1 cellular context compared by ENCODE assay signal in the genomic region with DNA sequence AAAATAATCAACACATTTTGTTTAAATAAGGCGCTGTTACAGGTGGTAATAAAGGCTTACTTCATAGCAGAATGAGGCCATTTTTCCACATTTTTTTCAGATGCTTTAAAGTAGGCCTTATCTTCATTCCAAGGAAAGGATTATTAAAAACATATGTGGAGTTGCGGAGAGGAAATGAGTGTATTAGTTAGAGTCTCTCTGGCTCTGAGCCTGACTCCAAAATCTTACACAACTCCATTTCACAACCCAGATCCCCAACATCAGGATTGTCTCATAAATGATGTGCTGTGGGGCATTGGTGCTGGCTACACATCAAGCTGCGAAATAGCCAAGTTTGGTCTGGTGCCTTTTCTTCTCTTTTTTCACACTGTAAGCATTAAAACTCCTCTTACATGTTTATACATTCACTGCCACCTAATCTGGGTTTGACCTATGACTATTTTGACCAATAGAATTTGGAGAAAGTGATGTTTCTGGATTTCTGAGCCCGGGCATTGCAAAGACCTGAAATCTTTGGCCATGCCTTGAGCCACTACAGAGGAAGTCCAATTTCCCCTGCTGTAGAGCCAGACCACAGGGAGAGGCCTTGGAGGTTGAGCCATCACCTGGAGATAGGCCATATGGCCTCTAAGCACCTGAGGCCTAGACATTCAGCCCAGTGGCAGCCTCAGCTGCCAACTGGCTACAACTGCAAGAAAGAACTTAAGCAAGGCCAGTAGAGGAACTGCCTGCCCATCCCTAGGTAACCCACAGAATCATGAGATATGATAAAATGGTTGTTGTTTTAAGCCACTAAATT.
A peak's percentile ranks its signal among the peaks of the same experiment; 100 is the strongest.
TF ChIP-seq lines count a peak whose summit lies in the region.

No MANE protein-coding gene starts in this region.

TF ChIP-seq in SK-N-SH, 30 proteins besides CTCF, POLR2A, EP300 and RAD21 (continued from another document):
- TF ChIP-seq, protein P1, sequence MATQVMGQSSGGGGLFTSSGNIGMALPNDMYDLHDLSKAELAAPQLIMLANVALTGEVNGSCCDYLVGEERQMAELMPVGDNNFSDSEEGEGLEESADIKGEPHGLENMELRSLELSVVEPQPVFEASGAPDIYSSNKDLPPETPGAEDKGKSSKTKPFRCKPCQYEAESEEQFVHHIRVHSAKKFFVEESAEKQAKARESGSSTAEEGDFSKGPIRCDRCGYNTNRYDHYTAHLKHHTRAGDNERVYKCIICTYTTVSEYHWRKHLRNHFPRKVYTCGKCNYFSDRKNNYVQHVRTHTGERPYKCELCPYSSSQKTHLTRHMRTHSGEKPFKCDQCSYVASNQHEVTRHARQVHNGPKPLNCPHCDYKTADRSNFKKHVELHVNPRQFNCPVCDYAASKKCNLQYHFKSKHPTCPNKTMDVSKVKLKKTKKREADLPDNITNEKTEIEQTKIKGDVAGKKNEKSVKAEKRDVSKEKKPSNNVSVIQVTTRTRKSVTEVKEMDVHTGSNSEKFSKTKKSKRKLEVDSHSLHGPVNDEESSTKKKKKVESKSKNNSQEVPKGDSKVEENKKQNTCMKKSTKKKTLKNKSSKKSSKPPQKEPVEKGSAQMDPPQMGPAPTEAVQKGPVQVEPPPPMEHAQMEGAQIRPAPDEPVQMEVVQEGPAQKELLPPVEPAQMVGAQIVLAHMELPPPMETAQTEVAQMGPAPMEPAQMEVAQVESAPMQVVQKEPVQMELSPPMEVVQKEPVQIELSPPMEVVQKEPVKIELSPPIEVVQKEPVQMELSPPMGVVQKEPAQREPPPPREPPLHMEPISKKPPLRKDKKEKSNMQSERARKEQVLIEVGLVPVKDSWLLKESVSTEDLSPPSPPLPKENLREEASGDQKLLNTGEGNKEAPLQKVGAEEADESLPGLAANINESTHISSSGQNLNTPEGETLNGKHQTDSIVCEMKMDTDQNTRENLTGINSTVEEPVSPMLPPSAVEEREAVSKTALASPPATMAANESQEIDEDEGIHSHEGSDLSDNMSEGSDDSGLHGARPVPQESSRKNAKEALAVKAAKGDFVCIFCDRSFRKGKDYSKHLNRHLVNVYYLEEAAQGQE (IDR thresholded peaks at IDR 0.05; ENCODE audit: low read depth, low read length): no peak
- TF ChIP-seq, protein P2, sequence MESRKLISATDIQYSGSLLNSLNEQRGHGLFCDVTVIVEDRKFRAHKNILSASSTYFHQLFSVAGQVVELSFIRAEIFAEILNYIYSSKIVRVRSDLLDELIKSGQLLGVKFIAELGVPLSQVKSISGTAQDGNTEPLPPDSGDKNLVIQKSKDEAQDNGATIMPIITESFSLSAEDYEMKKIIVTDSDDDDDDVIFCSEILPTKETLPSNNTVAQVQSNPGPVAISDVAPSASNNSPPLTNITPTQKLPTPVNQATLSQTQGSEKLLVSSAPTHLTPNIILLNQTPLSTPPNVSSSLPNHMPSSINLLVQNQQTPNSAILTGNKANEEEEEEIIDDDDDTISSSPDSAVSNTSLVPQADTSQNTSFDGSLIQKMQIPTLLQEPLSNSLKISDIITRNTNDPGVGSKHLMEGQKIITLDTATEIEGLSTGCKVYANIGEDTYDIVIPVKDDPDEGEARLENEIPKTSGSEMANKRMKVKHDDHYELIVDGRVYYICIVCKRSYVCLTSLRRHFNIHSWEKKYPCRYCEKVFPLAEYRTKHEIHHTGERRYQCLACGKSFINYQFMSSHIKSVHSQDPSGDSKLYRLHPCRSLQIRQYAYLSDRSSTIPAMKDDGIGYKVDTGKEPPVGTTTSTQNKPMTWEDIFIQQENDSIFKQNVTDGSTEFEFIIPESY (IDR thresholded peaks at IDR 0.05; ENCODE audit: borderline replicate concordance, low read depth): peak; percentile 39; the same call in 1 of the 2 replicates
- TF ChIP-seq JUND (IDR thresholded peaks at IDR 0.05) (peak; percentile 83), RCOR1 (IDR thresholded peaks at IDR 0.05; ENCODE audit: low read length) (no peak), GABPA (IDR thresholded peaks at IDR 0.05; ENCODE audit: low read depth) (no peak), TAF1 (IDR thresholded peaks at IDR 0.05; ENCODE audit: borderline replicate concordance, low read depth, low read length) (no peak), TEAD4 (IDR thresholded peaks at IDR 0.05; ENCODE audit: borderline replicate concordance, insufficient read depth) (peak; percentile 82), GATA2 (CRISPR knock-in tag; IDR thresholded peaks at IDR 0.05) (no peak), FOSL2 (IDR thresholded peaks at IDR 0.05; ENCODE audit: borderline replicate concordance, low read depth) (peak; percentile 47; the same call in 1 of the 2 replicates), ELF1 (IDR thresholded peaks at IDR 0.05) (no peak), SMC3 (IDR thresholded peaks at IDR 0.05; ENCODE audit: low read depth, low read length) (no peak), MEF2A (IDR thresholded peaks at IDR 0.05; ENCODE audit: borderline replicate concordance, low read depth) (no peak), FOXM1 (IDR thresholded peaks at IDR 0.05; ENCODE audit: low read depth) (peak; percentile 59; the same call in 1 of the 2 replicates), NFIC (IDR thresholded peaks at IDR 0.05; ENCODE audit: borderline replicate concordance) (peak; percentile 89), EZH2phosphoT487 (IDR thresholded peaks at IDR 0.05; ENCODE audit: borderline replicate concordance, low read depth) (no peak)
- TF ChIP-seq, protein P3, sequence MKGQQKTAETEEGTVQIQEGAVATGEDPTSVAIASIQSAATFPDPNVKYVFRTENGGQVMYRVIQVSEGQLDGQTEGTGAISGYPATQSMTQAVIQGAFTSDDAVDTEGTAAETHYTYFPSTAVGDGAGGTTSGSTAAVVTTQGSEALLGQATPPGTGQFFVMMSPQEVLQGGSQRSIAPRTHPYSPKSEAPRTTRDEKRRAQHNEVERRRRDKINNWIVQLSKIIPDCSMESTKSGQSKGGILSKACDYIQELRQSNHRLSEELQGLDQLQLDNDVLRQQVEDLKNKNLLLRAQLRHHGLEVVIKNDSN (IDR thresholded peaks at IDR 0.05; ENCODE audit: borderline replicate concordance, low read depth): no peak
- TF ChIP-seq, protein P4, sequence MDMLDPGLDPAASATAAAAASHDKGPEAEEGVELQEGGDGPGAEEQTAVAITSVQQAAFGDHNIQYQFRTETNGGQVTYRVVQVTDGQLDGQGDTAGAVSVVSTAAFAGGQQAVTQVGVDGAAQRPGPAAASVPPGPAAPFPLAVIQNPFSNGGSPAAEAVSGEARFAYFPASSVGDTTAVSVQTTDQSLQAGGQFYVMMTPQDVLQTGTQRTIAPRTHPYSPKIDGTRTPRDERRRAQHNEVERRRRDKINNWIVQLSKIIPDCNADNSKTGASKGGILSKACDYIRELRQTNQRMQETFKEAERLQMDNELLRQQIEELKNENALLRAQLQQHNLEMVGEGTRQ (IDR thresholded peaks at IDR 0.05; ENCODE audit: borderline replicate concordance, low read depth, low read length): no peak
- TF ChIP-seq, protein P5, sequence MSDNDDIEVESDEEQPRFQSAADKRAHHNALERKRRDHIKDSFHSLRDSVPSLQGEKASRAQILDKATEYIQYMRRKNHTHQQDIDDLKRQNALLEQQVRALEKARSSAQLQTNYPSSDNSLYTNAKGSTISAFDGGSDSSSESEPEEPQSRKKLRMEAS (IDR thresholded peaks at IDR 0.05; ENCODE audit: low read depth): peak; percentile 18; the same call in 1 of the 2 replicates
- TF ChIP-seq, protein P6, sequence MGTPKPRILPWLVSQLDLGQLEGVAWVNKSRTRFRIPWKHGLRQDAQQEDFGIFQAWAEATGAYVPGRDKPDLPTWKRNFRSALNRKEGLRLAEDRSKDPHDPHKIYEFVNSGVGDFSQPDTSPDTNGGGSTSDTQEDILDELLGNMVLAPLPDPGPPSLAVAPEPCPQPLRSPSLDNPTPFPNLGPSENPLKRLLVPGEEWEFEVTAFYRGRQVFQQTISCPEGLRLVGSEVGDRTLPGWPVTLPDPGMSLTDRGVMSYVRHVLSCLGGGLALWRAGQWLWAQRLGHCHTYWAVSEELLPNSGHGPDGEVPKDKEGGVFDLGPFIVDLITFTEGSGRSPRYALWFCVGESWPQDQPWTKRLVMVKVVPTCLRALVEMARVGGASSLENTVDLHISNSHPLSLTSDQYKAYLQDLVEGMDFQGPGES (IDR thresholded peaks at IDR 0.05; ENCODE audit: low read depth, low read length): no peak
